ENCODE assay signal across 1 cellular context in genomic region chr1:223841977-223842623, GRCh38.
A peak's percentile ranks its signal among the peaks of the same experiment; 100 is the strongest.
TF ChIP-seq lines count a peak whose summit lies in the region.

No MANE protein-coding gene starts in this region.

TF ChIP-seq in HEK293, 187 proteins besides CTCF, POLR2A, EP300 and RAD21 (continued from another document):
- peak; percentile 86 for TF ChIP-seq REST (tag by site-specific recombination; IDR thresholded peaks at IDR 0.05)
